Comparison of ENCODE assay signal across 1 cellular context in genomic region chr21:44873356-44874239, GRCh38.
TF ChIP-seq lines count a peak whose summit lies in the region.

A gene with protein sequence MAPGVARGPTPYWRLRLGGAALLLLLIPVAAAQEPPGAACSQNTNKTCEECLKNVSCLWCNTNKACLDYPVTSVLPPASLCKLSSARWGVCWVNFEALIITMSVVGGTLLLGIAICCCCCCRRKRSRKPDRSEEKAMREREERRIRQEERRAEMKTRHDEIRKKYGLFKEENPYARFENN (minus strand): TSS chr21:44873690. CDS start chr21:44873616, 74 bp downstream.

TF ChIP-seq in H1, 55 proteins besides CTCF, POLR2A, EP300 and RAD21:
- no peak for TF ChIP-seq SP1 (IDR thresholded peaks at IDR 0.05; ENCODE audit: low read depth, low read length)
- peak; percentile 88 for TF ChIP-seq TAF1 (IDR thresholded peaks at IDR 0.05; ENCODE audit: low read depth, low read length)
- TF ChIP-seq RFX5 (IDR thresholded peaks at IDR 0.05; ENCODE audit: borderline replicate concordance, low read depth, low read length), result no peak
- TF ChIP-seq RXRA (IDR thresholded peaks at IDR 0.05; ENCODE audit: insufficient read depth, low read depth, low read length), result no peak
- no peak for TF ChIP-seq SP4 (IDR thresholded peaks at IDR 0.05; ENCODE audit: low read length)
- TF ChIP-seq BCL11A (IDR thresholded peaks at IDR 0.05; ENCODE audit: low read depth in 2 of 2, low read length in 2 of 2), result no peak
- TF ChIP-seq BRCA1 (IDR thresholded peaks at IDR 0.05; ENCODE audit: low read depth, low read length), result no peak
- TF ChIP-seq CBX8 (IDR thresholded peaks at IDR 0.05; ENCODE audit: borderline replicate concordance, low read depth, low read length), result no peak
- no peak for TF ChIP-seq NANOG (IDR thresholded peaks at IDR 0.05; ENCODE audit: insufficient read depth, low read depth, low read length, poor library complexity, severe bottlenecking)
- TF ChIP-seq FOSL1 (IDR thresholded peaks at IDR 0.05; ENCODE audit: insufficient read depth, low read depth, low read length), result no peak
- peak; percentile 58 for TF ChIP-seq PHF8 (conservative IDR thresholded peaks at IDR 0.05; ENCODE audit: low read depth, low read length)
- TF ChIP-seq SIX5 (IDR thresholded peaks at IDR 0.05; ENCODE audit: low read depth, low read length), result no peak
- TF ChIP-seq SAP30 (IDR thresholded peaks at IDR 0.05; ENCODE audit: insufficient read depth, insufficient replicate concordance, low read length), result no peak
- peak; percentile 54 for TF ChIP-seq TAF7 (optimal IDR thresholded peaks at IDR 0.05; ENCODE audit: borderline replicate concordance, low read depth, low read length)
- peak; percentile 52 for TF ChIP-seq KDM4A (IDR thresholded peaks at IDR 0.05; ENCODE audit: low read depth, low read length, severe bottlenecking)
- TF ChIP-seq JUN (IDR thresholded peaks at IDR 0.05; ENCODE audit: low read depth, low read length), result no peak
- TF ChIP-seq CEBPB (IDR thresholded peaks at IDR 0.05; ENCODE audit: low read depth, low read length), result no peak
- TF ChIP-seq MAFK (IDR thresholded peaks at IDR 0.05; ENCODE audit: low read depth, low read length), result no peak
- TF ChIP-seq SRF (IDR thresholded peaks at IDR 0.05; ENCODE audit: low read depth, low read length), result no peak
- TF ChIP-seq CHD2 (IDR thresholded peaks at IDR 0.05; ENCODE audit: low read length), result no peak
- TF ChIP-seq TBP (IDR thresholded peaks at IDR 0.05; ENCODE audit: low read depth, low read length), result peak; percentile 67
- no peak for TF ChIP-seq KDM1A (IDR thresholded peaks at IDR 0.05; ENCODE audit: borderline replicate concordance, low read length)
- TF ChIP-seq, protein P1, sequence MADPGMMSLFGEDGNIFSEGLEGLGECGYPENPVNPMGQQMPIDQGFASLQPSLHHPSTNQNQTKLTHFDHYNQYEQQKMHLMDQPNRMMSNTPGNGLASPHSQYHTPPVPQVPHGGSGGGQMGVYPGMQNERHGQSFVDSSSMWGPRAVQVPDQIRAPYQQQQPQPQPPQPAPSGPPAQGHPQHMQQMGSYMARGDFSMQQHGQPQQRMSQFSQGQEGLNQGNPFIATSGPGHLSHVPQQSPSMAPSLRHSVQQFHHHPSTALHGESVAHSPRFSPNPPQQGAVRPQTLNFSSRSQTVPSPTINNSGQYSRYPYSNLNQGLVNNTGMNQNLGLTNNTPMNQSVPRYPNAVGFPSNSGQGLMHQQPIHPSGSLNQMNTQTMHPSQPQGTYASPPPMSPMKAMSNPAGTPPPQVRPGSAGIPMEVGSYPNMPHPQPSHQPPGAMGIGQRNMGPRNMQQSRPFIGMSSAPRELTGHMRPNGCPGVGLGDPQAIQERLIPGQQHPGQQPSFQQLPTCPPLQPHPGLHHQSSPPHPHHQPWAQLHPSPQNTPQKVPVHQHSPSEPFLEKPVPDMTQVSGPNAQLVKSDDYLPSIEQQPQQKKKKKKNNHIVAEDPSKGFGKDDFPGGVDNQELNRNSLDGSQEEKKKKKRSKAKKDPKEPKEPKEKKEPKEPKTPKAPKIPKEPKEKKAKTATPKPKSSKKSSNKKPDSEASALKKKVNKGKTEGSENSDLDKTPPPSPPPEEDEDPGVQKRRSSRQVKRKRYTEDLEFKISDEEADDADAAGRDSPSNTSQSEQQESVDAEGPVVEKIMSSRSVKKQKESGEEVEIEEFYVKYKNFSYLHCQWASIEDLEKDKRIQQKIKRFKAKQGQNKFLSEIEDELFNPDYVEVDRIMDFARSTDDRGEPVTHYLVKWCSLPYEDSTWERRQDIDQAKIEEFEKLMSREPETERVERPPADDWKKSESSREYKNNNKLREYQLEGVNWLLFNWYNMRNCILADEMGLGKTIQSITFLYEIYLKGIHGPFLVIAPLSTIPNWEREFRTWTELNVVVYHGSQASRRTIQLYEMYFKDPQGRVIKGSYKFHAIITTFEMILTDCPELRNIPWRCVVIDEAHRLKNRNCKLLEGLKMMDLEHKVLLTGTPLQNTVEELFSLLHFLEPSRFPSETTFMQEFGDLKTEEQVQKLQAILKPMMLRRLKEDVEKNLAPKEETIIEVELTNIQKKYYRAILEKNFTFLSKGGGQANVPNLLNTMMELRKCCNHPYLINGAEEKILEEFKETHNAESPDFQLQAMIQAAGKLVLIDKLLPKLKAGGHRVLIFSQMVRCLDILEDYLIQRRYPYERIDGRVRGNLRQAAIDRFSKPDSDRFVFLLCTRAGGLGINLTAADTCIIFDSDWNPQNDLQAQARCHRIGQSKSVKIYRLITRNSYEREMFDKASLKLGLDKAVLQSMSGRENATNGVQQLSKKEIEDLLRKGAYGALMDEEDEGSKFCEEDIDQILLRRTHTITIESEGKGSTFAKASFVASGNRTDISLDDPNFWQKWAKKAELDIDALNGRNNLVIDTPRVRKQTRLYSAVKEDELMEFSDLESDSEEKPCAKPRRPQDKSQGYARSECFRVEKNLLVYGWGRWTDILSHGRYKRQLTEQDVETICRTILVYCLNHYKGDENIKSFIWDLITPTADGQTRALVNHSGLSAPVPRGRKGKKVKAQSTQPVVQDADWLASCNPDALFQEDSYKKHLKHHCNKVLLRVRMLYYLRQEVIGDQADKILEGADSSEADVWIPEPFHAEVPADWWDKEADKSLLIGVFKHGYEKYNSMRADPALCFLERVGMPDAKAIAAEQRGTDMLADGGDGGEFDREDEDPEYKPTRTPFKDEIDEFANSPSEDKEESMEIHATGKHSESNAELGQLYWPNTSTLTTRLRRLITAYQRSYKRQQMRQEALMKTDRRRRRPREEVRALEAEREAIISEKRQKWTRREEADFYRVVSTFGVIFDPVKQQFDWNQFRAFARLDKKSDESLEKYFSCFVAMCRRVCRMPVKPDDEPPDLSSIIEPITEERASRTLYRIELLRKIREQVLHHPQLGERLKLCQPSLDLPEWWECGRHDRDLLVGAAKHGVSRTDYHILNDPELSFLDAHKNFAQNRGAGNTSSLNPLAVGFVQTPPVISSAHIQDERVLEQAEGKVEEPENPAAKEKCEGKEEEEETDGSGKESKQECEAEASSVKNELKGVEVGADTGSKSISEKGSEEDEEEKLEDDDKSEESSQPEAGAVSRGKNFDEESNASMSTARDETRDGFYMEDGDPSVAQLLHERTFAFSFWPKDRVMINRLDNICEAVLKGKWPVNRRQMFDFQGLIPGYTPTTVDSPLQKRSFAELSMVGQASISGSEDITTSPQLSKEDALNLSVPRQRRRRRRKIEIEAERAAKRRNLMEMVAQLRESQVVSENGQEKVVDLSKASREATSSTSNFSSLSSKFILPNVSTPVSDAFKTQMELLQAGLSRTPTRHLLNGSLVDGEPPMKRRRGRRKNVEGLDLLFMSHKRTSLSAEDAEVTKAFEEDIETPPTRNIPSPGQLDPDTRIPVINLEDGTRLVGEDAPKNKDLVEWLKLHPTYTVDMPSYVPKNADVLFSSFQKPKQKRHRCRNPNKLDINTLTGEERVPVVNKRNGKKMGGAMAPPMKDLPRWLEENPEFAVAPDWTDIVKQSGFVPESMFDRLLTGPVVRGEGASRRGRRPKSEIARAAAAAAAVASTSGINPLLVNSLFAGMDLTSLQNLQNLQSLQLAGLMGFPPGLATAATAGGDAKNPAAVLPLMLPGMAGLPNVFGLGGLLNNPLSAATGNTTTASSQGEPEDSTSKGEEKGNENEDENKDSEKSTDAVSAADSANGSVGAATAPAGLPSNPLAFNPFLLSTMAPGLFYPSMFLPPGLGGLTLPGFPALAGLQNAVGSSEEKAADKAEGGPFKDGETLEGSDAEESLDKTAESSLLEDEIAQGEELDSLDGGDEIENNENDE (IDR thresholded peaks at IDR 0.05; ENCODE audit: insufficient replicate concordance, low read length), result no peak
- no peak for TF ChIP-seq ZNF274 (IDR thresholded peaks at IDR 0.05; ENCODE audit: borderline replicate concordance, extremely low read depth, low read length)
- no peak for TF ChIP-seq CTBP2 (IDR thresholded peaks at IDR 0.05; ENCODE audit: borderline replicate concordance, insufficient read depth, insufficient read length, low read length)
- no peak for TF ChIP-seq EZH2 (IDR thresholded peaks at IDR 0.05; ENCODE audit: low read depth, low read length, severe bottlenecking)
- TF ChIP-seq ATF3 (IDR thresholded peaks at IDR 0.05; ENCODE audit: insufficient read depth, low read depth, low read length), result no peak
- TF ChIP-seq SUZ12 (IDR thresholded peaks at IDR 0.05; ENCODE audit: low read length), result no peak
- TF ChIP-seq YY1 (IDR thresholded peaks at IDR 0.05; ENCODE audit: low read depth, low read length), result no peak
- TF ChIP-seq SIRT6 (IDR thresholded peaks at IDR 0.05; ENCODE audit: low read length), result no peak
- TF ChIP-seq HDAC6 (IDR thresholded peaks at IDR 0.05; ENCODE audit: low read depth, low read length), result no peak
- peak; percentile 87 for TF ChIP-seq NRF1 (IDR thresholded peaks at IDR 0.05; ENCODE audit: low read depth, low read length)
- TF ChIP-seq SIN3A (conservative IDR thresholded peaks at IDR 0.05 in 1 of 2, IDR thresholded peaks at IDR 0.05 in 1 of 2; ENCODE audit: low read depth in 1 of 2, low read length in 2 of 2), result no peak
- TF ChIP-seq MAX (IDR thresholded peaks at IDR 0.05), result peak; percentile 61
- no peak for TF ChIP-seq GABPA (IDR thresholded peaks at IDR 0.05; ENCODE audit: borderline replicate concordance, insufficient read depth, low read length)
- TF ChIP-seq EGR1 (IDR thresholded peaks at IDR 0.05; ENCODE audit: borderline replicate concordance, low read depth, low read length), result no peak
- no peak for TF ChIP-seq CHD1 (IDR thresholded peaks at IDR 0.05; ENCODE audit: low read depth, low read length)
- no peak for TF ChIP-seq CBX5 (IDR thresholded peaks at IDR 0.05; ENCODE audit: low read depth, low read length)
- TF ChIP-seq POLR2AphosphoS5 (IDR thresholded peaks at IDR 0.05; ENCODE audit: low read depth, low read length), result peak; percentile 75
- TF ChIP-seq BACH1 (IDR thresholded peaks at IDR 0.05; ENCODE audit: low read length), result peak; percentile 53
- TF ChIP-seq, protein P2, sequence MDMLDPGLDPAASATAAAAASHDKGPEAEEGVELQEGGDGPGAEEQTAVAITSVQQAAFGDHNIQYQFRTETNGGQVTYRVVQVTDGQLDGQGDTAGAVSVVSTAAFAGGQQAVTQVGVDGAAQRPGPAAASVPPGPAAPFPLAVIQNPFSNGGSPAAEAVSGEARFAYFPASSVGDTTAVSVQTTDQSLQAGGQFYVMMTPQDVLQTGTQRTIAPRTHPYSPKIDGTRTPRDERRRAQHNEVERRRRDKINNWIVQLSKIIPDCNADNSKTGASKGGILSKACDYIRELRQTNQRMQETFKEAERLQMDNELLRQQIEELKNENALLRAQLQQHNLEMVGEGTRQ (IDR thresholded peaks at IDR 0.05; ENCODE audit: low read length), result no peak
- no peak for TF ChIP-seq SP2 (IDR thresholded peaks at IDR 0.05; ENCODE audit: low read length)
